Comparison of ENCODE assay signal across 5 cellular contexts in the genomic region with DNA sequence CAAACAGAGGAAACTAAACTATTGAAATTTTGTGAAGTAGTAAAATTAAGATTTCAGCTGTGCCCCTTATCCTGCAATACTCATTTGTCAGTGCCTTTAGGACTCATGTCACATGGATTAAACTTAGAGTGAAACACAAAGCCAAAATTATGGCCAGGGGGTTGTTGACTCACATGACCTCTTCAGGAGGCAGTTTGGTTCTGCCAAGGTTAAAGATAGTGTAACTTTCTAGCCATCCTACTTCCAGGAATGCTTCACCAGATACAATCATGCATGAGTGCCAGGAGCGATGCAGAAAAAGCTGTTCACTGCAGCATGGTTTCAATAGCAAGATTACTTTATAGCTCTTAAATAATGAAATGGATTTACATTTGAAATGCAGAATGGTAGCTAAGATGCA. TPM values are rescaled to one million over a fixed set of nuclear protein-coding genes. Genes with fewer than 3 reads are reported as not detected.
"Had no signal": no experiment of that assay in that cellular context is flagged by ENCODE, and none has a peak within 500 bp of the region (broad histone marks: within the 10 kb centered on the region; RNA-seq: fewer than 3 reads in every experiment).

No MANE protein-coding gene starts in this region.

RNA-seq across cellular contexts. Expression of gene CIDEA, which starts 41.9 kb away (rescaled TPM):
- total RNA-seq: M059J, PC-3, Peyer's patch, SJSA1 had no signal
- polyA plus RNA-seq: SK-N-SH had no signal
